9 cellular contexts compared by ENCODE assay signal in genomic region chr16:20332411-20332810, GRCh38. TPM values are rescaled to one million over a fixed set of nuclear protein-coding genes. Genes with fewer than 3 reads are reported as not detected.
"Had no signal": no experiment of that assay in that cellular context is flagged by ENCODE, and none has a peak within 500 bp of the region (broad histone marks: within the 10 kb centered on the region; RNA-seq: fewer than 3 reads in every experiment).

No MANE protein-coding gene starts in this region.

- DNase-seq: GDM1, GF-D8 had no signal

- ATAC-seq: GM12878 had no signal

- FAIRE-seq: G401.6, GM12878, GM12891, GM12892, GM18507, GM19239 had no signal

- H3K4me3 ChIP-seq: GM12878 had no signal

RNA-seq across cellular contexts. Expression of gene GP2, which starts 5.1 kb away (rescaled TPM):
- total RNA-seq: G401 had no signal
- polyA plus RNA-seq: GM12878 had no signal

RNA-seq across cellular contexts. Expression of gene UMOD, which starts 20.1 kb away (rescaled TPM):
- total RNA-seq: G401, GM12878 had no signal
- polyA plus RNA-seq: GM12878 had no signal
